ENCODE assay signal across 6 cellular contexts in genomic region chr3:22378869-22379268, GRCh38.
"Had no signal": no experiment of that assay in that cellular context is flagged by ENCODE, and none has a peak within 500 bp of the region (broad histone marks: within the 10 kb centered on the region; RNA-seq: fewer than 3 reads in every experiment).

No MANE protein-coding gene starts in this region.

- H3K4me3 ChIP-seq: K562 had no signal

- H3K27ac ChIP-seq: HL-60, KMS-11 had no signal

- DNase-seq: IMR-90, KBM-7, KG1 had no signal
